In the genomic region with DNA sequence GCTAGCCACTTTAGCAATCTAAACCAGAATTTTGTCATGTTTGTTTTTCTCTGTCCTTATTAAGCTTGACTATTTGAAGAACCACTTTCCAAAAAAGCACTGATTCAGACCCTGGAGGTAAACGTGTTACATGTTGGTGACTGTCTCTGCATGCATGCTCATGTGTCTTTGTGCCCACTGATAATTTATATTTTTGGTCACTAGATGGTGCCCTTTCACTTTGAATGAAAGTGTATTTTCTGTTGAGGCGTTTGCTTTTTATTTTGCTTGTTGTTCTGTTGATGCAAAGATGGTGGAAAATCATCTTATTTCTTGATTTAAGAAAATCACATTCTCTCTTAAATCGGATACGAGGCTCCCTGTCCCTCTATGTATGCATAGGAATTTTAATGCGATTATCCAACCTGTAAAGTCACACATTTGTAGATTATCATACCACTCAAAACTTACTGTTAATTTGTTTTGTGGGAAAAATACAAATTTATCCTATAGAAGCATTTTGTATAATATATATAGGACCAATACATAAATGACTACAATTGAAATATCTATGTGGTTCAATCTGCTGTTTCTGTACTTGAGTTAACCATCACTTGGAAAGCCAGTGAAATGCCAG, we compare ENCODE assay signal across 9 cellular contexts.
DNase-seq lines count a peak whose midpoint lies in the region; ATAC-seq, FAIRE-seq and TF ChIP-seq lines count a peak whose summit lies in the region.
"Had no signal": no experiment of that assay in that cellular context is flagged by ENCODE, and none has a peak within 500 bp of the region (broad histone marks: within the 10 kb centered on the region; RNA-seq: fewer than 3 reads in every experiment).

No MANE protein-coding gene starts in this region.

- BruUV-seq in K562 (replicated peaks; lab: Mats Ljungman, UMichigan): no TSS peak

- under 1% methylated on average over 5 of the region's 5 CpGs for WGBS in K562 (ENCODE audit: insufficient coverage, low coverage, missing lambda C conversion rate)

- POLR2A ChIA-PET in K562 (lab: Yijun Ruan, JAX): no interaction called here

- peak; percentile 60 to 74 for TF ChIP-seq RAD21 in K562 (CRISPR knock-in tag; conservative IDR thresholded peaks at IDR 0.05 in 1 of 2, IDR thresholded peaks at IDR 0.05 in 1 of 2)

- ATAC-seq in GM21576 (IDR thresholded peaks at IDR 0.05; ENCODE audit: unreplicated experiment) (peak; percentile 50), K562 (peak; percentile 57; the same call in 1 of the 3 replicates), upper lobe of right lung (peak; percentile 41), GM21447 (IDR thresholded peaks at IDR 0.05; ENCODE audit: unreplicated experiment) (no peak)

- TF ChIP-seq EP300 in K562 (IDR thresholded peaks at IDR 0.05; ENCODE audit: low read length): no peak

- H3K4me3 ChIP-seq in K562 (no peak overlapping the region), kidney epithelial cell (ENCODE audit: low read depth, low read length) (no peak overlapping the region), upper lobe of right lung (no peak overlapping the region)
- H3K4me3 ChIP-seq: SK-N-MC had no signal

- H3K36me3 ChIP-seq in K562 (ENCODE audit: control insufficient read depth, insufficient read depth, low read length) (no peaks in the 10 kb centered on the region), kidney epithelial cell (ENCODE audit: control insufficient read depth, insufficient read depth, low read length) (no peaks in the 10 kb centered on the region), upper lobe of right lung (no peaks in the 10 kb centered on the region)

- peak; percentile 47 for DNase-seq in DMS114 treated with DMSO at 0.1 percent for 48 hours (lab: John Stamatoyannopoulos, UW; ENCODE audit: unreplicated experiment)
- DNase-seq in NCI-H128 (lab: John Stamatoyannopoulos, UW; ENCODE audit: unreplicated experiment): peak; percentile 18
- DNase-seq in K562 (ENCODE audit: extremely low read depth in 1 of 4, low spot score in 3 of 4): peak; percentile 23 to 48 (median 44)
- no peak for DNase-seq in kidney epithelial cell (ENCODE audit: low read depth)
- DNase-seq in upper lobe of right lung: no peak
- DNase-seq in activated naive CD4-positive, alpha-beta T cell treated with anti-CD3 and anti-CD28 coated beads, Interleukin-2, amount 50 U/mL, for 16 hours: no peak

- H3K79me2 ChIP-seq in K562 (ENCODE audit: control insufficient read depth, insufficient read depth, low read length): no peaks in the 10 kb centered on the region

- H3K27me3 ChIP-seq in K562 (ENCODE audit: control insufficient read depth in 2 of 2, insufficient read depth in 2 of 2, low read length in 2 of 2) (no peaks in the 10 kb centered on the region), kidney epithelial cell (ENCODE audit: control insufficient read depth, insufficient read depth, low read length) (no peaks in the 10 kb centered on the region), upper lobe of right lung (no peaks in the 10 kb centered on the region)

- no peaks in the 10 kb centered on the region for H3K9me1 ChIP-seq in K562 (ENCODE audit: control insufficient read depth, insufficient read depth, low read length)

- peak; percentile 29 to 71 (median 46); a peak in 4 of 6 replicates for TF ChIP-seq CTCF in K562 (IDR thresholded peaks at IDR 0.05 in 2 of 3, conservative IDR thresholded peaks at IDR 0.05 in 1 of 3; ENCODE audit: insufficient read depth in 2 of 3, low read depth in 1 of 3, low read length in 3 of 3)
- peak; percentile 44 for TF ChIP-seq CTCF in kidney epithelial cell (IDR thresholded peaks at IDR 0.05; ENCODE audit: insufficient read depth, low read length, poor library complexity, severe bottlenecking)
- TF ChIP-seq CTCF in upper lobe of right lung (IDR thresholded peaks at IDR 0.05): peak; percentile 63

- FAIRE-seq in K562 (lab: Jason Lieb, UNC): peak; percentile 70

- H3K9me3 ChIP-seq in K562 (replicated peaks; ENCODE audit: control insufficient read depth, insufficient read depth, low read depth, low read length) (no peaks in the 10 kb centered on the region), upper lobe of right lung (no peaks in the 10 kb centered on the region)

- in situ Hi-C loops in K562 (cut with MboI): loop anchor here (10.0 to 25.0 kb wide), 2 partner anchors 833 to 1030 kb away; no protein-coding TSS in a partner anchor

- H3K27ac ChIP-seq in K562 (ENCODE audit: extremely low read depth, low read depth, low read length) (no peak overlapping the region), upper lobe of right lung (no peak overlapping the region)
- H3K27ac ChIP-seq: SK-N-MC had no signal

- no peaks in the 10 kb centered on the region for H4K20me1 ChIP-seq in K562 (replicated peaks; ENCODE audit: control insufficient read depth, insufficient read depth, low read length)

- H2AFZ ChIP-seq in K562 (ENCODE audit: low read depth, low read length): no peak overlapping the region

- intact Hi-C loops in K562 (cut with micrococcal nuclease): loop anchor here (5.0 kb wide), 2 partner anchors 840 to 1025 kb away; no protein-coding TSS in a partner anchor
- intact Hi-C loops in upper lobe of right lung (cut with DNase I): no loop called here

- H3K4me2 ChIP-seq in K562 (ENCODE audit: insufficient read depth, low read length): no peak overlapping the region

- no peaks in the 10 kb centered on the region for H3K4me1 ChIP-seq in K562 (replicated peaks in 1 of 2; ENCODE audit: control insufficient read depth in 2 of 2, insufficient read depth in 2 of 2, low read length in 2 of 2)
- H3K4me1 ChIP-seq in upper lobe of right lung: peaks cover 15% of the 10 kb centered on the region

- H3K9ac ChIP-seq in K562 (ENCODE audit: insufficient read depth in 1 of 2, low read depth in 2 of 2, low read length in 2 of 2): no peak overlapping the region

- CTCF ChIA-PET in K562 (lab: Yijun Ruan, JAX; ENCODE audit: low intra/inter-chr PET ratio): interaction anchor here (0.6 to 2.1 kb wide), 4 partner anchors 8 to 1454 kb away, joined by 3 to 11 read pairs (median 4); no protein-coding TSS in a partner anchor

- TF ChIP-seq POLR2A in K562 (conservative IDR thresholded peaks at IDR 0.05): no peak

TF ChIP-seq in K562, 482 proteins besides CTCF, POLR2A, EP300 and RAD21:
- TF ChIP-seq, protein P1, sequence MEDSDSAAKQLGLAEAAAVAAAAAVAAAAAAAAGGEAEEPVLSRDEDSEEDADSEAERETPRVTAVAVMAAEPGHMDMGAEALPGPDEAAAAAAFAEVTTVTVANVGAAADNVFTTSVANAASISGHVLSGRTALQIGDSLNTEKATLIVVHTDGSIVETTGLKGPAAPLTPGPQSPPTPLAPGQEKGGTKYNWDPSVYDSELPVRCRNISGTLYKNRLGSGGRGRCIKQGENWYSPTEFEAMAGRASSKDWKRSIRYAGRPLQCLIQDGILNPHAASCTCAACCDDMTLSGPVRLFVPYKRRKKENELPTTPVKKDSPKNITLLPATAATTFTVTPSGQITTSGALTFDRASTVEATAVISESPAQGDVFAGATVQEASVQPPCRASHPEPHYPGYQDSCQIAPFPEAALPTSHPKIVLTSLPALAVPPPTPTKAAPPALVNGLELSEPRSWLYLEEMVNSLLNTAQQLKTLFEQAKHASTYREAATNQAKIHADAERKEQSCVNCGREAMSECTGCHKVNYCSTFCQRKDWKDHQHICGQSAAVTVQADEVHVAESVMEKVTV (CRISPR knock-in tag; IDR thresholded peaks at IDR 0.05): peak; percentile 55; the same call in 1 of the 2 replicates
- no peak for TF ChIP-seq LCOR (CRISPR knock-in tag; IDR thresholded peaks at IDR 0.05)

Comparison
In these comparisons a context has a peak if more than half of its experiments do, and no peak if none do; other contexts are left out.
1. DNase-seq: peak in DMS114 treated with DMSO at 0.1 percent for 48 hours (single experiment), NCI-H128 (single experiment) and K562 (4 of 4); none in kidney epithelial cell (single experiment), upper lobe of right lung (single experiment) and activated naive CD4-positive, alpha-beta T cell treated with anti-CD3 and anti-CD28 coated beads, Interleukin-2, amount 50 U/mL, for 16 hours (single experiment).
2. Peak in every context shown above with its lines, with median percentiles within 50 percentile points of each other: CTCF ChIP-seq.